19 cellular contexts compared by ENCODE assay signal in genomic region chr3:98581474-98581873, GRCh38. TPM values are rescaled to one million over a fixed set of nuclear protein-coding genes. Genes with fewer than 3 reads are reported as not detected.
A peak's percentile ranks its signal among the peaks of the same experiment; 100 is the strongest.
DNase-seq lines count a peak whose midpoint lies in the region; ATAC-seq lines count a peak whose summit lies in the region.
"Had no signal": no experiment of that assay in that cellular context is flagged by ENCODE, and none has a peak within 500 bp of the region (broad histone marks: within the 10 kb centered on the region; RNA-seq: fewer than 3 reads in every experiment).

No MANE protein-coding gene starts in this region.

- ATAC-seq in activated T-cell treated with anti-CD3 and anti-CD28 coated beads, Interleukin-2, amount 50 U/mL, for 4 hours: no peak
- no peak for ATAC-seq in T-helper 17 cell
- no peak for ATAC-seq in right cardiac atrium
- ATAC-seq: PC-3 had no signal

- H3K27ac Mint-ChIP-seq in activated T-cell treated with anti-CD3 and anti-CD28 coated beads, Interleukin-2, amount 50 U/mL, for 24 hours: peak overlapping the region; percentile 22
- peak overlapping the region; percentile 84 for H3K27ac Mint-ChIP-seq in T-helper 17 cell
- H3K27ac Mint-ChIP-seq: HFFc6 had no signal

- no peaks in the 10 kb centered on the region for H3K27me3 ChIP-seq in right cardiac atrium (ENCODE audit: control insufficient read depth, insufficient read depth)
- H3K27me3 ChIP-seq: BLaER1 had no signal

- H3K36me3 Mint-ChIP-seq in activated T-cell treated with anti-CD3 and anti-CD28 coated beads, Interleukin-2, amount 50 U/mL, for 24 hours (ENCODE audit: low read depth): peaks cover 96% of the 10 kb centered on the region
- H3K36me3 Mint-ChIP-seq in activated T-cell treated with anti-CD3 and anti-CD28 coated beads, Interleukin-2, amount 50 U/mL, for 4 hours (ENCODE audit: insufficient read depth): peaks cover 56% of the 10 kb centered on the region
- H3K36me3 Mint-ChIP-seq in T-helper 17 cell (ENCODE audit: low read depth): peaks cover 17% of the 10 kb centered on the region

- no peak for DNase-seq in activated T-cell treated with anti-CD3 and anti-CD28 coated beads, Interleukin-2, amount 50 U/mL, for 24 hours
- no peak for DNase-seq in activated T-cell treated with anti-CD3 and anti-CD28 coated beads, Interleukin-2, amount 50 U/mL, for 4 hours
- DNase-seq in T-helper 17 cell (no peak), globus pallidus (ENCODE audit: low spot score) (peak; percentile 84), substantia nigra (lab: John Stamatoyannopoulos, UW) (peak in 10 of 49 donors; percentile 5 to 47 (median 14)), T-helper 2 cell (no peak), right cardiac atrium (no peak)
- DNase-seq in central memory CD4-positive, alpha-beta T cell: no peak
- DNase-seq: DMS 273 treated with DMSO at 0.1 percent for 48 hours, HFFc6, KBM-7, NCI-H1417 treated with DMSO at 0.1 percent for 48 hours, NCI-H1930, NCI-H2171, NCI-H748 treated with DMSO at 0.1 percent for 48 hours, PC-3 had no signal

- no peak overlapping the region for H3K4me3 Mint-ChIP-seq in activated T-cell treated with anti-CD3 and anti-CD28 coated beads, Interleukin-2, amount 50 U/mL, for 24 hours
- no peak overlapping the region for H3K4me3 Mint-ChIP-seq in activated T-cell treated with anti-CD3 and anti-CD28 coated beads, Interleukin-2, amount 50 U/mL, for 4 hours
- H3K4me3 Mint-ChIP-seq in T-helper 17 cell: no peak overlapping the region
- H3K4me3 Mint-ChIP-seq: HFFc6 had no signal

- WGBS in right cardiac atrium: 98% methylated on average over 1 of the region's 1 CpG

- no peaks in the 10 kb centered on the region for H3K27me3 Mint-ChIP-seq in activated T-cell treated with anti-CD3 and anti-CD28 coated beads, Interleukin-2, amount 50 U/mL, for 24 hours
- no peaks in the 10 kb centered on the region for H3K27me3 Mint-ChIP-seq in activated T-cell treated with anti-CD3 and anti-CD28 coated beads, Interleukin-2, amount 50 U/mL, for 4 hours (ENCODE audit: low read depth)
- no peaks in the 10 kb centered on the region for H3K27me3 Mint-ChIP-seq in T-helper 17 cell

- H3K9me3 ChIP-seq in T-helper 17 cell (ENCODE audit: control insufficient read depth, low read length, poor library complexity, severe bottlenecking) (no peaks in the 10 kb centered on the region), right cardiac atrium (ENCODE audit: control insufficient read depth, low read length) (no peaks in the 10 kb centered on the region)
- H3K9me3 ChIP-seq: BLaER1 had no signal

- intact Hi-C loops in right cardiac atrium (cut with DNase I): no loop called here

- H3K4me3 ChIP-seq in right cardiac atrium (ENCODE audit: low read length): no peak overlapping the region
- H3K4me3 ChIP-seq: BLaER1 had no signal

- H3K27ac ChIP-seq in substantia nigra (ENCODE audit: low read depth, low read length, poor library complexity, severe bottlenecking) (peak overlapping the region; percentile 58), right cardiac atrium (ENCODE audit: low read length) (no peak overlapping the region)
- H3K27ac ChIP-seq: BLaER1 had no signal

- H3K4me1 Mint-ChIP-seq in activated T-cell treated with anti-CD3 and anti-CD28 coated beads, Interleukin-2, amount 50 U/mL, for 24 hours (ENCODE audit: low read depth): peaks cover 47% of the 10 kb centered on the region
- peaks cover 23% of the 10 kb centered on the region for H3K4me1 Mint-ChIP-seq in activated T-cell treated with anti-CD3 and anti-CD28 coated beads, Interleukin-2, amount 50 U/mL, for 4 hours (ENCODE audit: low read depth)
- H3K4me1 Mint-ChIP-seq in T-helper 17 cell: peaks cover 29% of the 10 kb centered on the region

- no peaks in the 10 kb centered on the region for H3K4me1 ChIP-seq in right cardiac atrium (ENCODE audit: control insufficient read depth, insufficient read depth, low read length)
- H3K4me1 ChIP-seq: BLaER1 had no signal

- H3K9me3 Mint-ChIP-seq in activated T-cell treated with anti-CD3 and anti-CD28 coated beads, Interleukin-2, amount 50 U/mL, for 24 hours: no peaks in the 10 kb centered on the region
- H3K9me3 Mint-ChIP-seq in activated T-cell treated with anti-CD3 and anti-CD28 coated beads, Interleukin-2, amount 50 U/mL, for 4 hours: no peaks in the 10 kb centered on the region
- H3K9me3 Mint-ChIP-seq: HFFc6 had no signal

RNA-seq across cellular contexts. Expression of gene CPOX, which starts 11.9 kb away (rescaled TPM):
- 10 to 100 TPM; 46.0 to 50.0 (median 48.5) TPM for total RNA-seq in activated T-cell treated with anti-CD3 and anti-CD28 coated beads, Interleukin-2, amount 50 U/mL, for 4 hours
- total RNA-seq in T-helper 17 cell (10 to 100 TPM; 17.1 to 19.8 TPM), right cardiac atrium (10 to 100 TPM in 3 of 4 donors, 1 to 10 TPM in 1; 7.8 to 13.4 (median 11.5) TPM)
- 10.3 TPM for polyA plus RNA-seq in right cardiac atrium

RNA-seq across cellular contexts. Expression of gene GPR15, which starts 49.7 kb away (rescaled TPM):
- total RNA-seq in activated T-cell treated with anti-CD3 and anti-CD28 coated beads, Interleukin-2, amount 50 U/mL, for 4 hours: 1 to 10 TPM; 1.4 to 2.0 (median 1.5) TPM
- 100 to 1,000 TPM in 1 of 2 donors, 10 to 100 TPM in 1; 43.2 to 181 TPM for total RNA-seq in T-helper 17 cell
- total RNA-seq in right cardiac atrium: not detected
- polyA plus RNA-seq in right cardiac atrium: not detected
- total RNA-seq: A172, HFFc6, NCI-H460, PC-3 had no signal

RNA-seq across cellular contexts. Expression of gene CLDND1, which starts 58.8 kb away (rescaled TPM):
- total RNA-seq in activated T-cell treated with anti-CD3 and anti-CD28 coated beads, Interleukin-2, amount 50 U/mL, for 4 hours: 100 to 1,000 TPM; 222 to 249 (median 241) TPM
- total RNA-seq in T-helper 17 cell: 100 to 1,000 TPM; 195 to 285 TPM
- total RNA-seq in right cardiac atrium: 100 to 1,000 TPM in 1 of 4 donors, 10 to 100 TPM in 3; 93.4 to 103 (median 96.9) TPM
- polyA plus RNA-seq in right cardiac atrium: 64.0 TPM

Comparison
In these comparisons a context has a peak if more than half of its experiments do, and no peak if none do; other contexts are left out.
1. RNA of gene GPR15, which starts 49.7 kb away (total RNA-seq): 43.2 to 181 TPM in T-helper 17 cell; 1.4 to 2.0 TPM in activated T-cell treated with anti-CD3 and anti-CD28 coated beads, Interleukin-2, amount 50 U/mL, for 4 hours and not detected in right cardiac atrium; every median in the first group is over 10 times any median in the second.